In genomic region chr22:36411589-36412258, GRCh38 we compare ENCODE assay signal across 1 cellular context.
TF ChIP-seq lines count a peak whose summit lies in the region.

No MANE protein-coding gene starts in this region.

TF ChIP-seq in SK-N-SH treated with all-trans-retinoic acid at 6 μM for 48 hours, 23 proteins besides CTCF, POLR2A, EP300 and RAD21 (continued from another document):
- TF ChIP-seq TSHZ2 (CRISPR knock-in tag; IDR thresholded peaks at IDR 0.05): no peak
- TF ChIP-seq BACH2 (CRISPR knock-in tag; IDR thresholded peaks at IDR 0.05; ENCODE audit: borderline replicate concordance): no peak
- TF ChIP-seq GLIS3 (CRISPR knock-in tag; IDR thresholded peaks at IDR 0.05): no peak
- no peak for TF ChIP-seq CSRNP3 (CRISPR knock-in tag; IDR thresholded peaks at IDR 0.05)
- no peak for TF ChIP-seq ZNF8 (CRISPR knock-in tag; IDR thresholded peaks at IDR 0.05)
